10 cellular contexts compared by ENCODE assay signal in genomic region chr9:34651286-34651685, GRCh38. TPM values are rescaled to one million over a fixed set of nuclear protein-coding genes. Genes with fewer than 3 reads are reported as not detected.
DNase-seq lines count a peak whose midpoint lies in the region; ATAC-seq and TF ChIP-seq lines count a peak whose summit lies in the region.
"Had no signal": no experiment of that assay in that cellular context is flagged by ENCODE, and none has a peak within 500 bp of the region (broad histone marks: within the 10 kb centered on the region; RNA-seq: fewer than 3 reads in every experiment).

No MANE protein-coding gene starts in this region.

- H3K9me3 ChIP-seq in BE2C (no peaks in the 10 kb centered on the region), ovary (no peaks in the 10 kb centered on the region)

- TF ChIP-seq EP300 in ovary (IDR thresholded peaks at IDR 0.05), result no peak

- intact Hi-C loops in ovary (cut with DNase I), result no loop called here

- TF ChIP-seq CTCF in BE2C (IDR thresholded peaks at IDR 0.05; ENCODE audit: low read depth, low read length), result no peak
- TF ChIP-seq CTCF in VCaP (conservative IDR thresholded peaks at IDR 0.05), result no peak
- TF ChIP-seq CTCF in foreskin fibroblast (IDR thresholded peaks at IDR 0.05; ENCODE audit: low read depth, low read length), result no peak
- no peak for TF ChIP-seq CTCF in ovary (IDR thresholded peaks at IDR 0.05)

- peak overlapping the region; percentile 76 for H3K27ac ChIP-seq in VCaP
- H3K27ac ChIP-seq in ovary, result peak overlapping the region in 1 of 2 donors; percentile 81
- H3K27ac ChIP-seq: KMS-11 had no signal

- DNase-seq in BE2C (peak; percentile 42), foreskin fibroblast (peak in 1 of 2 donors; percentile 55), ovary (peak in 4 of 5 donors; percentile 52 to 58 (median 56)), NCI-H446 treated with DMSO at 0.1 percent for 48 hours (lab: John Stamatoyannopoulos, UW) (no peak), NCI-H2107 (lab: John Stamatoyannopoulos, UW) (no peak)

- no peak for TF ChIP-seq POLR2A in ovary (IDR thresholded peaks at IDR 0.05)

- H3K36me3 ChIP-seq in BE2C, result peaks cover 14% of the 10 kb centered on the region
- no peaks in the 10 kb centered on the region for H3K36me3 ChIP-seq in ovary

- ATAC-seq in GM19452 (IDR thresholded peaks at IDR 0.05; ENCODE audit: unreplicated experiment) (no peak), GM21529 (IDR thresholded peaks at IDR 0.05; ENCODE audit: unreplicated experiment) (no peak)

- 26 to 36% (median 27%) methylated on average over 4 of the region's 4 CpGs for WGBS in ovary, 3 donors

- H3K27me3 ChIP-seq in BE2C, result no peaks in the 10 kb centered on the region
- H3K27me3 ChIP-seq in ovary, result no peaks in the 10 kb centered on the region

- H3K4me3 ChIP-seq in BE2C (ENCODE audit: low read depth, low read length), result peak overlapping the region; percentile 59
- peak overlapping the region; percentile 45 to 63 for H3K4me3 ChIP-seq in foreskin fibroblast (ENCODE audit: low read depth in 1 of 2, low read length in 2 of 2)
- no peak overlapping the region for H3K4me3 ChIP-seq in ovary

- H3K4me1 ChIP-seq in BE2C (peaks cover 44% of the 10 kb centered on the region), ovary (ENCODE audit: insufficient read depth) (peaks cover 46% of the 10 kb centered on the region)

RNA-seq across cellular contexts. Expression of gene IL11RA, which starts 0.7 kb away (rescaled TPM):
- 32.9 TPM for polyA plus RNA-seq in BE2C (2012; ENCODE audit: insufficient read depth, insufficient read length, low read depth)
- 10 to 100 TPM; 17.3 to 54.3 (median 35.8) TPM for total RNA-seq in ovary
- 10 to 100 TPM; 25.4 to 40.2 TPM for polyA plus RNA-seq in ovary

RNA-seq across cellular contexts. Expression of gene GALT, which starts 4.8 kb away (rescaled TPM):
- polyA plus RNA-seq in BE2C (2012; ENCODE audit: insufficient read depth, insufficient read length, low read depth), result 58.3 TPM
- total RNA-seq in ovary, result 10 to 100 TPM; 33.1 to 63.3 (median 45.2) TPM
- 10 to 100 TPM; 43.7 to 48.9 TPM for polyA plus RNA-seq in ovary

RNA-seq across cellular contexts. Expression of gene CCL27, which starts 11.2 kb away (rescaled TPM):
- not detected for polyA plus RNA-seq in BE2C (2012; ENCODE audit: insufficient read depth, insufficient read length, low read depth)
- total RNA-seq in ovary, result 1 to 10 TPM in 1 of 7 donors, under 1 TPM in 3, not detected in 3; 0.48 to 1.1 (median 0.69) TPM
- polyA plus RNA-seq in ovary, result under 1 TPM in 1 of 2 donors, not detected in 1; 0.21 TPM
- total RNA-seq: mesenteric fat pad had no signal

RNA-seq across cellular contexts. Expression of gene SIGMAR1, which starts 13.7 kb away (rescaled TPM):
- polyA plus RNA-seq in BE2C (2012; ENCODE audit: insufficient read depth, insufficient read length, low read depth), result 226 TPM
- 10 to 100 TPM; 47.2 to 73.9 (median 54.3) TPM for total RNA-seq in ovary
- 10 to 100 TPM; 52.7 to 92.4 TPM for polyA plus RNA-seq in ovary

RNA-seq across cellular contexts. Expression of gene ARID3C, which starts 22.4 kb away (rescaled TPM):
- not detected for polyA plus RNA-seq in BE2C (2012; ENCODE audit: insufficient read depth, insufficient read length, low read depth)
- total RNA-seq in ovary, result under 1 TPM in 1 of 7 donors, not detected in 6; 0.40 TPM
- polyA plus RNA-seq in ovary, result under 1 TPM in 1 of 2 donors, not detected in 1; 0.07 TPM
- total RNA-seq: mesenteric fat pad had no signal

Comparison
In these comparisons a context has a peak if more than half of its experiments do, and no peak if none do; other contexts are left out.
1. DNase-seq: peak in BE2C (single experiment) and ovary (4 of 5); none in NCI-H446 treated with DMSO at 0.1 percent for 48 hours (single experiment) and NCI-H2107 (single experiment).